In the genomic region with DNA sequence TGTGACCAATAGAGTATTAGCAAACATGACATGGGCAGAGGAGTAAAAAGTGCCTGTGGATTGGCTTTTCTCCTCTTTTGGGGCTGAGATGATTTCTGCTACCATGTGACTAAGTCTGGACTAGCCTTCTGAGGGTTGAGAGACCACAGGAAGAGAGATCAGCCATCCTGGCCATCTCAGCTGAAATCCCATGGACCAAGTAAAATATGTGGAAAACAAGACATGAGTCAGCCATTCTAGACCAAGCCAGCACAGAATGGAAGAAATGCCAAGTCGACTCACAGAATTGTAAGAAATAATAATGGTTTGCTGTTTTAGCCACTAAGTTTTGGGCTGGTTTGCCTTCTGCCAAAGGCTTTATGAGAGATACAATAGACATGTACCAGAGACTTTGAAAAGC, we compare ENCODE assay signal across 20 cellular contexts.
DNase-seq lines count a peak whose midpoint lies in the region; ATAC-seq and TF ChIP-seq lines count a peak whose summit lies in the region.
"Had no signal": no experiment of that assay in that cellular context is flagged by ENCODE, and none has a peak within 500 bp of the region (broad histone marks: within the 10 kb centered on the region; RNA-seq: fewer than 3 reads in every experiment).

No MANE protein-coding gene starts in this region.

- DNase-seq in EH (ENCODE audit: low read depth), result peak; percentile 66
- no peak for DNase-seq in RWPE2 (ENCODE audit: low spot score)
- peak; percentile 57 for DNase-seq in fibroblast of gingiva (ENCODE audit: low read depth)
- DNase-seq in myocyte (ENCODE audit: low read depth), result peak; percentile 43
- DNase-seq in NCI-H2171 (lab: John Stamatoyannopoulos, UW), result no peak
- no peak for DNase-seq in left lobe of liver (ENCODE audit: low spot score)
- DNase-seq in PC-9, result no peak
- DNase-seq: activated CD4-positive, CD25-positive, alpha-beta regulatory T cell treated with anti-CD3 and anti-CD28 coated beads, Interleukin-2, amount 50 U/mL, for 72 hours; activated naive CD4-positive, alpha-beta T cell treated with anti-CD3 and anti-CD28 coated beads for 36 hours; AML-193; head of caudate nucleus; HFFc6; kidney; NCI-H1092; NCI-H2107; occipital lobe; spleen; stimulated activated naive CD4-positive, alpha-beta T cell treated with Interleukin-2 at 50 U/mL for 16 hours; T-helper 2 cell had no signal

- CTCF ChIA-PET in PC-9 (lab: Charles Lee), result no interaction called here

- POLR2A ChIA-PET in PC-9 (lab: Charles Lee; ENCODE audit: unreplicated experiment), result no interaction called here

- no peaks in the 10 kb centered on the region for H3F3A ChIP-seq in PC-9 (ENCODE audit: insufficient read depth, low read depth)

- no peaks in the 10 kb centered on the region for H3K79me2 ChIP-seq in PC-9 (ENCODE audit: low read depth)

- H3K4me1 ChIP-seq in RWPE2 (ENCODE audit: insufficient read depth, poor library complexity, severe bottlenecking), result peaks cover 11% of the 10 kb centered on the region
- no peaks in the 10 kb centered on the region for H3K4me1 ChIP-seq in PC-9 (replicated peaks; ENCODE audit: insufficient read depth)
- H3K4me1 ChIP-seq: spleen had no signal

- H3K27me3 ChIP-seq in RWPE2 (ENCODE audit: insufficient read depth, poor library complexity, severe bottlenecking), result no peaks in the 10 kb centered on the region
- H3K27me3 ChIP-seq in PC-9 (ENCODE audit: insufficient read depth, low read depth), result no peaks in the 10 kb centered on the region
- H3K27me3 ChIP-seq: spleen had no signal

- no peaks in the 10 kb centered on the region; the same call in 1 of the 2 replicates for H3K9me2 ChIP-seq in PC-9 (ENCODE audit: insufficient read depth)

- H2AFZ ChIP-seq in PC-9, result no peak overlapping the region

- ATAC-seq in RWPE2 (ENCODE audit: low read depth) (peak; percentile 32; the same call in 1 of the 3 replicates), HG03039 (IDR thresholded peaks at IDR 0.05; ENCODE audit: unreplicated experiment) (no peak), left lobe of liver (no peak)

- no peak overlapping the region for H3K4me2 ChIP-seq in PC-9

- H3K4me3 ChIP-seq in RWPE2 (ENCODE audit: severe bottlenecking) (no peak overlapping the region), PC-9 (no peak overlapping the region)
- H3K4me3 ChIP-seq: spleen had no signal

- TF ChIP-seq CTCF in RWPE2 (IDR thresholded peaks at IDR 0.05; ENCODE audit: poor library complexity, severe bottlenecking) (no peak), PC-9 (conservative IDR thresholded peaks at IDR 0.05) (no peak)

- no TSS peak for BruUV-seq in PC-9 (replicated peaks; lab: Mats Ljungman, UMichigan)

- H3K9me3 ChIP-seq in RWPE2 (ENCODE audit: severe bottlenecking), result no peaks in the 10 kb centered on the region
- no peaks in the 10 kb centered on the region for H3K9me3 ChIP-seq in PC-9 (ENCODE audit: insufficient read depth, low read depth)
- H3K9me3 ChIP-seq: spleen had no signal

- intact Hi-C loops in PC-9 (cut with micrococcal nuclease; ENCODE audit: unreplicated experiment), result loop anchor here (10.0 kb wide), 1 partner anchor 263 kb away; no protein-coding TSS in a partner anchor

- no peaks in the 10 kb centered on the region for H4K20me1 ChIP-seq in PC-9 (ENCODE audit: insufficient read depth)

- no peaks in the 10 kb centered on the region for H3K36me3 ChIP-seq in RWPE2 (ENCODE audit: low read depth)
- no peaks in the 10 kb centered on the region for H3K36me3 ChIP-seq in PC-9 (ENCODE audit: low read depth)
- H3K36me3 ChIP-seq: spleen had no signal

- peak overlapping the region; percentile 3 for H3K27ac ChIP-seq in RWPE2 (ENCODE audit: poor library complexity, severe bottlenecking)
- no peak overlapping the region for H3K27ac ChIP-seq in PC-9
- H3K27ac ChIP-seq: spleen had no signal

Comparison
In these comparisons a context has a peak if more than half of its experiments do, and no peak if none do; other contexts are left out.
1. DNase-seq: peak in EH (single experiment), fibroblast of gingiva (single experiment) and myocyte (single experiment); none in RWPE2 (single experiment), NCI-H2171 (single experiment), left lobe of liver (single experiment) and PC-9 (0 of 2).